ENCODE assay signal across 18 cellular contexts in the genomic region with DNA sequence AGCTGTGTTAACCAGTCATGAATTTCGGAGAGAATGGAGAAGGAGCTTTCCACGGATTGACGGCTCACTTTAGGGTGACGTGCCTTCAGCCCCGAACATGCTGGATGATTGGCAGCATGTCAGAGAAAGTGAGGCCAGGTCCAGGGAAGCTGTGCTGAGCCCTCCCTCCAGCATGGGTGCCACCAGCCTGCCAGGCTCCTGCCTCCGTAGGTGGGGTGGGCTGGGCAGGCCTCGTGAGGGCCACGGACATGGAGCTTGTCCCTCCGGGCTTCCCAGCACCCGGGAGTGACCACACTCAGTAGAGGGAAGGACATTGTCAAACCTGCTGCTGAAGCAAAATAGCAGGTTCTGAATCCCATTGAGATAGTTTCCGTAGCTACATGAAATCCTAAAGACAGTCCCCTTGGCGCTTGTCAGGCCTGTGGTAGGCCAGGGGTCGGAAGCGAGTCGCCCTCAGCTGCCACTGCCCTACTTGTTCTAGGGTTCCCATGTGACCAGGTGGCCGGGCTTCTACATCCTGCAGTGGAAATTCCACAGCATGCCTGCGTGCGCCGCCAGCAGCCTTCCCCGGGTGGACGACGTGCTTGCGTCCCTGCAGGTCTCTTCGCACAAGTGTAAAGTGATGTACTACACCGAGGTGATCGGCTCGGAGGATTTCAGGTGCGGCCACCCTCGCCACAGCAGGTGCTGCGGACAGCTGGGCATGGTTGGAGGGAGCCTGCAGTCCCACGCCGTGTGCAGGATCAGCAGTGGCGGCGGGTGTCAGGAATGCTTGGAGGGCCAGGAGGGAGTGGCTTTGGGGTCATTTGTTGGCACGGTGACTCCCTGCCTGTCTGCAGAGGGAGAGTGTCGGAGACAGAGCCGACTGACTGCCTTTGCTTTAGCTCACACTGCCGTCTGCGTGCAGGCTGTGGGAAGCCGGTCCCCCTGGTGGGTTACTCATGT.
DNase-seq lines count a peak whose midpoint lies in the region; ATAC-seq, FAIRE-seq and TF ChIP-seq lines count a peak whose summit lies in the region.
"Had no signal": no experiment of that assay in that cellular context is flagged by ENCODE, and none has a peak within 500 bp of the region (broad histone marks: within the 10 kb centered on the region; RNA-seq: fewer than 3 reads in every experiment).

No MANE protein-coding gene starts in this region.

- WGBS in adrenal gland, 4 donors, result 77 to 84% (median 83%) methylated on average over 17 to 40 of the region's 40 CpGs
- 96% methylated on average over 34 of the region's 40 CpGs for WGBS in HepG2 (ENCODE audit: low lambda C conversion rate)

- no peak overlapping the region for H2AFZ ChIP-seq in HepG2 (ENCODE audit: low read length)
- H2AFZ ChIP-seq: PC-9 had no signal

- in situ Hi-C loops in HepG2 (cut with HindIII; ENCODE audit: extremely low pct_ligation_motif_present, low pct_unique_long_range_greater_than_20kb), result no loop called here

- H3K79me2 ChIP-seq in HepG2 (ENCODE audit: insufficient read depth, low read length), result no peaks in the 10 kb centered on the region

- no peak for FAIRE-seq in HepG2 (lab: Jason Lieb, UNC)
- FAIRE-seq: endometrium had no signal

- POLR2A ChIA-PET in HepG2 (lab: Yijun Ruan, JAX), result interaction anchor here (0.6 to 1.4 kb wide), 2 partner anchors 9 to 125 kb away, joined by 3 to 5 read pairs; no protein-coding TSS in a partner anchor

- no peak overlapping the region for H3K4me3 ChIP-seq in adrenal gland
- no peak overlapping the region for H3K4me3 ChIP-seq in HepG2 (replicated peaks in 1 of 3; ENCODE audit: insufficient read depth in 1 of 3, low read depth in 2 of 3, low read length in 3 of 3)
- H3K4me3 ChIP-seq: body of pancreas, PC-9 had no signal

- CTCF ChIA-PET in HepG2 (lab: Yijun Ruan, JAX; ENCODE audit: low intra/inter-chr PET ratio, low total read pairs), result interaction anchor here (3.5 kb wide), 1 partner anchor 126 kb away, joined by 17 read pairs; no protein-coding TSS in a partner anchor

- no peak for DNase-seq in adrenal gland
- no peak for DNase-seq in HepG2 (ENCODE audit: low spot score)
- DNase-seq in GM10266 (ENCODE audit: extremely low spot score), result no peak
- no peak for DNase-seq in LoVo (ENCODE audit: low spot score)
- no peak for DNase-seq in A172 (ENCODE audit: low spot score)
- no peak for DNase-seq in AML-193 (lab: John Stamatoyannopoulos, UW)
- DNase-seq: activated CD4-positive, alpha-beta T cell treated with anti-CD3 and anti-CD28 coated beads for 48 hours; body of pancreas; Calu3; GOT3; NCI-H1092; NCI-H226; PC-9; T-cell had no signal

- ATAC-seq in HG02642 (IDR thresholded peaks at IDR 0.05; ENCODE audit: poor library complexity, unreplicated experiment), result peak; percentile 7
- no peak for ATAC-seq in HepG2
- ATAC-seq: activated T-helper 17 cell treated with anti-CD3 and anti-CD28 coated beads, Interleukin-2, amount 50 U/mL, for 72 hours; body of pancreas; natural killer cell treated with Interleukin-12 subunit alpha and Interleukin-12 subunit beta and Interleukin-15 and Interleukin-18, amount 100 ng/mL, for 72 hours; T-cell had no signal

- no peaks in the 10 kb centered on the region for H3K9me3 ChIP-seq in adrenal gland (replicated peaks in 1 of 3)
- H3K9me3 ChIP-seq in HepG2 (ENCODE audit: low read length), result no peaks in the 10 kb centered on the region
- H3K9me3 ChIP-seq: body of pancreas had no signal

- peaks cover 12 to 23% of the 10 kb centered on the region in 2 donors for H3K4me1 ChIP-seq in adrenal gland (replicated peaks in 1 of 2)
- peaks cover 22% of the 10 kb centered on the region for H3K4me1 ChIP-seq in HepG2 (ENCODE audit: insufficient read depth, low read length)

- TF ChIP-seq RAD21 in HepG2 (CRISPR knock-in tag; IDR thresholded peaks at IDR 0.05), result no peak

- intact Hi-C loops in adrenal gland (cut with DNase I) (loop anchor here in 1 of 2 donors (5.0 kb wide), 1 partner anchor 121 kb away; no protein-coding TSS in a partner anchor), HepG2 (cut with micrococcal nuclease; ENCODE audit: unreplicated experiment) (no loop called here)

- no peak for TF ChIP-seq EP300 in HepG2 (IDR thresholded peaks at IDR 0.05; ENCODE audit: low read depth in 2 of 2, low read length in 2 of 2)
- no peak for TF ChIP-seq EP300 in HepG2 (CRISPR knock-in tag; IDR thresholded peaks at IDR 0.05; ENCODE audit: borderline replicate concordance)

- H4K20me1 ChIP-seq in HepG2 (ENCODE audit: insufficient read depth, low read length), result no peaks in the 10 kb centered on the region

- H3K9ac ChIP-seq in HepG2 (ENCODE audit: insufficient read depth, low read depth, low read length), result no peak overlapping the region

- no peaks in the 10 kb centered on the region for H3K27me3 ChIP-seq in adrenal gland
- no peaks in the 10 kb centered on the region for H3K27me3 ChIP-seq in HepG2 (ENCODE audit: control insufficient read depth in 1 of 2, insufficient read depth in 2 of 2, low read length in 2 of 2)
- H3K27me3 ChIP-seq: body of pancreas had no signal

- TF ChIP-seq CTCF in adrenal gland (IDR thresholded peaks at IDR 0.05), result no peak
- no peak for TF ChIP-seq CTCF in HepG2 (CRISPR knock-in tag; IDR thresholded peaks at IDR 0.05)
- no peak for TF ChIP-seq CTCF in GM10266 (IDR thresholded peaks at IDR 0.05; ENCODE audit: control insufficient read depth, insufficient read depth, low read depth, missing control alignments)

- no peak overlapping the region for H3K4me2 ChIP-seq in HepG2 (ENCODE audit: low read depth, low read length)
- H3K4me2 ChIP-seq: PC-9 had no signal

- BruUV-seq in HepG2 (replicated peaks; lab: Mats Ljungman, UMichigan), result no TSS peak

- H3K27ac ChIP-seq in adrenal gland, result peak overlapping the region in 3 of 5 donors; percentile 13 to 71 (median 47)
- no peak overlapping the region for H3K27ac ChIP-seq in HepG2 (ENCODE audit: extremely low read length, insufficient read depth, low read length)
- H3K27ac ChIP-seq: body of pancreas, PC-9 had no signal

- H3K36me3 ChIP-seq in adrenal gland (replicated peaks in 1 of 2) (peaks cover 0 to 87% of the 10 kb centered on the region in 2 donors), HepG2 (replicated peaks in 1 of 2; ENCODE audit: control insufficient read depth in 1 of 2, insufficient read depth in 2 of 2, low read length in 2 of 2) (peaks cover 64 to 82% of the 10 kb centered on the region in 2 experiments)

- TF ChIP-seq POLR2A in adrenal gland (IDR thresholded peaks at IDR 0.05) (no peak), HepG2 (IDR thresholded peaks at IDR 0.05; ENCODE audit: insufficient read depth in 1 of 2, low read depth in 2 of 2, low read length in 2 of 2) (no peak)

TF ChIP-seq in HepG2, 621 proteins besides CTCF, POLR2A, EP300 and RAD21:
- TF ChIP-seq, protein P1, sequence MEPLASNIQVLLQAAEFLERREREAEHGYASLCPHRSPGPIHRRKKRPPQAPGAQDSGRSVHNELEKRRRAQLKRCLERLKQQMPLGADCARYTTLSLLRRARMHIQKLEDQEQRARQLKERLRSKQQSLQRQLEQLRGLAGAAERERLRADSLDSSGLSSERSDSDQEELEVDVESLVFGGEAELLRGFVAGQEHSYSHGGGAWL (CRISPR knock-in tag; IDR thresholded peaks at IDR 0.05), result no peak
- TF ChIP-seq, protein P2, sequence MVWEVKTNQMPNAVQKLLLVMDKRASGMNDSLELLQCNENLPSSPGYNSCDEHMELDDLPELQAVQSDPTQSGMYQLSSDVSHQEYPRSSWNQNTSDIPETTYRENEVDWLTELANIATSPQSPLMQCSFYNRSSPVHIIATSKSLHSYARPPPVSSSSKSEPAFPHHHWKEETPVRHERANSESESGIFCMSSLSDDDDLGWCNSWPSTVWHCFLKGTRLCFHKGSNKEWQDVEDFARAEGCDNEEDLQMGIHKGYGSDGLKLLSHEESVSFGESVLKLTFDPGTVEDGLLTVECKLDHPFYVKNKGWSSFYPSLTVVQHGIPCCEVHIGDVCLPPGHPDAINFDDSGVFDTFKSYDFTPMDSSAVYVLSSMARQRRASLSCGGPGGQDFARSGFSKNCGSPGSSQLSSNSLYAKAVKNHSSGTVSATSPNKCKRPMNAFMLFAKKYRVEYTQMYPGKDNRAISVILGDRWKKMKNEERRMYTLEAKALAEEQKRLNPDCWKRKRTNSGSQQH (CRISPR knock-in tag; IDR thresholded peaks at IDR 0.05; ENCODE audit: low read depth), result no peak
- TF ChIP-seq AGO2 (optimal IDR thresholded peaks at IDR 0.05; ENCODE audit: low read depth, low read length) (peak; percentile 76), ATF7-NPFF (CRISPR knock-in tag; IDR thresholded peaks at IDR 0.05; ENCODE audit: low read depth) (no peak), SIN3B (IDR thresholded peaks at IDR 0.05; ENCODE audit: low read length) (no peak)
TF ChIP-seq in HepG2: peak in this region for 1.
